ENCODE assay signal across 18 cellular contexts in the genomic region with DNA sequence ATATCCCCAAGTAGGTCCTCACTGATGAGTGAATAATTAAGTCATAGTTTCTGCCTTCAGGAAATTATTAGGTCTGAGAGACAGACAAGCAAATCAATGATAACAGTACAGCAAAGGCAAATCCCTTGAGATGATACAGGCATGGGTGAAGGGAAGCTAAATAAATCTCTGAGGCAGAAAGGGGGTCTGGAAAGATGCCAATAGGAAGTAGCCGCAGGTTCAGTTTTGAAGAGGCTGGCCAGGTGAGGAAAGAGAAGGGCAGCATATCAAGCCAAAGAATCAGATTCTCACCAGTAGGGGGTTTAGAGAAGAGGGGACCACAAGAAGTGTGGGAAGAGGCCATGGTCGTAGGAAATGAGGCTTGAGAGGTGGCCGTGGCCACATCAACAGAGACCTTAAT.
DNase-seq lines count a peak whose midpoint lies in the region; ATAC-seq and TF ChIP-seq lines count a peak whose summit lies in the region.
"Had no signal": no experiment of that assay in that cellular context is flagged by ENCODE, and none has a peak within 500 bp of the region (broad histone marks: within the 10 kb centered on the region; RNA-seq: fewer than 3 reads in every experiment).

No MANE protein-coding gene starts in this region.

- H3K27ac ChIP-seq in GM23338 (ENCODE audit: low read depth) (no peak overlapping the region), OCI-LY1 (ENCODE audit: low read depth, low read length, poor library complexity, severe bottlenecking) (no peak overlapping the region)
- H3K27ac ChIP-seq: KMS-11 had no signal

- H3K27me3 ChIP-seq in BE2C, result no peaks in the 10 kb centered on the region
- H3K27me3 ChIP-seq in GM23338 (ENCODE audit: insufficient read depth), result no peaks in the 10 kb centered on the region
- no peaks in the 10 kb centered on the region for H3K27me3 ChIP-seq in OCI-LY1 (ENCODE audit: insufficient read depth, low read length)
- H3K27me3 ChIP-seq: MG63 had no signal

- H3K9me2 ChIP-seq in GM23338 (ENCODE audit: insufficient read depth) (no peaks in the 10 kb centered on the region), OCI-LY1 (ENCODE audit: low read depth, low read length) (no peaks in the 10 kb centered on the region)

- H3F3A ChIP-seq in GM23338 (replicated peaks; ENCODE audit: low read depth), result no peaks in the 10 kb centered on the region
- no peaks in the 10 kb centered on the region for H3F3A ChIP-seq in OCI-LY1 (ENCODE audit: insufficient read depth, low read length)

- peaks cover 7% of the 10 kb centered on the region; the same call in 1 of the 2 replicates for H3K36me3 ChIP-seq in BE2C
- no peaks in the 10 kb centered on the region for H3K36me3 ChIP-seq in GM23338 (ENCODE audit: insufficient read depth)
- peaks cover 24% of the 10 kb centered on the region; the same call in 1 of the 2 replicates for H3K36me3 ChIP-seq in OCI-LY1 (ENCODE audit: insufficient read depth, low read length)
- H3K36me3 ChIP-seq: HAP-1, MG63 had no signal

- H3K9me3 Mint-ChIP-seq in GM23338, result no peaks in the 10 kb centered on the region
- H3K9me3 Mint-ChIP-seq in mesothelial cell of epicardium, result peaks cover 4% of the 10 kb centered on the region
- H3K9me3 Mint-ChIP-seq: T-helper 1 cell treated with Interleukin-12 subunit alpha and Interleukin-12 subunit beta and Interleukin-4 antibody, amounts not matched to agents 30 μg/mL and 1 μg/mL, for 36 hours had no signal

- no peaks in the 10 kb centered on the region for H3K4me1 ChIP-seq in BE2C
- H3K4me1 ChIP-seq in GM23338 (ENCODE audit: insufficient read depth), result peaks cover 8% of the 10 kb centered on the region; the same call in 1 of the 2 replicates
- peaks cover 9% of the 10 kb centered on the region for H3K4me1 ChIP-seq in OCI-LY1 (ENCODE audit: insufficient read depth, low read length, severe bottlenecking)

- TF ChIP-seq CTCF in BE2C (IDR thresholded peaks at IDR 0.05; ENCODE audit: low read depth, low read length) (0 out of 2 replicates have a peak, but pooled peaks have one; percentile 7), GM23338 (conservative IDR thresholded peaks at IDR 0.05; ENCODE audit: low read depth in 2 of 2) (peak; percentile 14 to 32; a peak in 2 of 4 replicates), OCI-LY1 (IDR thresholded peaks at IDR 0.05; ENCODE audit: low read length) (peak; percentile 37; the same call in 1 of the 2 replicates), mesothelial cell of epicardium (IDR thresholded peaks at IDR 0.05; ENCODE audit: unreplicated experiment) (no peak)

- H3K4me2 ChIP-seq in GM23338 (no peak overlapping the region), OCI-LY1 (ENCODE audit: low read length) (no peak overlapping the region)
- H3K4me2 ChIP-seq: KMS-11 had no signal

- no peaks in the 10 kb centered on the region for H3K9me3 ChIP-seq in BE2C
- no peaks in the 10 kb centered on the region for H3K9me3 ChIP-seq in OCI-LY1 (ENCODE audit: low read length)
- H3K9me3 ChIP-seq: HAP-1, MG63 had no signal

- no peak overlapping the region for H3K9ac ChIP-seq in OCI-LY1 (ENCODE audit: low read length)
- H3K9ac ChIP-seq: KMS-11 had no signal

- H3K27ac Mint-ChIP-seq in GM23338 (no peak overlapping the region), mesothelial cell of epicardium (peak overlapping the region; percentile 27)
- H3K27ac Mint-ChIP-seq: T-helper 1 cell treated with Interleukin-12 subunit alpha and Interleukin-12 subunit beta and Interleukin-4 antibody, amounts not matched to agents 30 μg/mL and 1 μg/mL, for 36 hours had no signal

- ATAC-seq in GM23338 (peak; percentile 49; the same call in 2 of the 3 replicates), GM21528 (IDR thresholded peaks at IDR 0.05; ENCODE audit: low FRiP score, unreplicated experiment) (no peak)

- no peak overlapping the region for H3K4me3 ChIP-seq in BE2C (ENCODE audit: low read depth, low read length)
- H3K4me3 ChIP-seq in GM23338, result no peak overlapping the region
- no peak overlapping the region for H3K4me3 ChIP-seq in OCI-LY1 (ENCODE audit: low read depth, low read length, poor library complexity, severe bottlenecking)
- H3K4me3 ChIP-seq: HAP-1, MG63 had no signal

- H4K20me1 ChIP-seq in GM23338 (replicated peaks; ENCODE audit: insufficient read depth), result peaks cover 19% of the 10 kb centered on the region
- no peaks in the 10 kb centered on the region for H4K20me1 ChIP-seq in OCI-LY1 (ENCODE audit: insufficient read depth, low read length)

- DNase-seq in BE2C (no peak), GM23338 (ENCODE audit: low spot score) (peak; percentile 52), mesothelial cell of epicardium (ENCODE audit: low spot score in 2 of 2, unreplicated experiment in 2 of 2) (no peak), amygdala (lab: John Stamatoyannopoulos, UW) (no peak), NCI-H226 (no peak), HPDE6-E6E7 (ENCODE audit: extremely low spot score) (no peak)
- DNase-seq: COR-L47, EL, MG63, NCI-H1092 treated with DMSO at 0.1 percent for 48 hours, NCI-H2171, NCI-H510A, SHP77 treated with DMSO at 0.1 percent for 48 hours had no signal

- no peaks in the 10 kb centered on the region for H3K27me3 Mint-ChIP-seq in GM23338 (ENCODE audit: insufficient read depth, low read depth, poor library complexity)
- no peaks in the 10 kb centered on the region for H3K27me3 Mint-ChIP-seq in mesothelial cell of epicardium (ENCODE audit: low read depth)

- H3K79me2 ChIP-seq in GM23338 (replicated peaks; ENCODE audit: insufficient read depth), result peaks cover 74% of the 10 kb centered on the region
- peaks cover 19% of the 10 kb centered on the region; the same call in 1 of the 2 replicates for H3K79me2 ChIP-seq in OCI-LY1 (ENCODE audit: insufficient read depth, low read length)

- H3K4me1 Mint-ChIP-seq in GM23338, result peaks cover 23% of the 10 kb centered on the region
- peaks cover 34% of the 10 kb centered on the region for H3K4me1 Mint-ChIP-seq in mesothelial cell of epicardium

- H3K4me3 Mint-ChIP-seq in GM23338 (no peak overlapping the region), mesothelial cell of epicardium (no peak overlapping the region)
- H3K4me3 Mint-ChIP-seq: T-helper 1 cell treated with Interleukin-12 subunit alpha and Interleukin-12 subunit beta and Interleukin-4 antibody, amounts not matched to agents 30 μg/mL and 1 μg/mL, for 36 hours had no signal

- H3K36me3 Mint-ChIP-seq in GM23338 (ENCODE audit: low read depth) (peaks cover 10% of the 10 kb centered on the region), mesothelial cell of epicardium (peaks cover 21% of the 10 kb centered on the region)

- no peak overlapping the region for H2AFZ ChIP-seq in GM23338
- no peak overlapping the region for H2AFZ ChIP-seq in OCI-LY1 (ENCODE audit: low read length)

TF ChIP-seq in GM23338, 12 proteins besides CTCF, POLR2A, EP300 and RAD21 (continues in another document):
- no peak for TF ChIP-seq POLR2AphosphoS5 (IDR thresholded peaks at IDR 0.05; ENCODE audit: low read depth)
- TF ChIP-seq JUNB (IDR thresholded peaks at IDR 0.05; ENCODE audit: unreplicated experiment), result no peak
- TF ChIP-seq ZNF114 (CRISPR knock-in tag; IDR thresholded peaks at IDR 0.05), result no peak
- no peak for TF ChIP-seq EZH2phosphoT487 (IDR thresholded peaks at IDR 0.05; ENCODE audit: unreplicated experiment)
- TF ChIP-seq, protein P1, sequence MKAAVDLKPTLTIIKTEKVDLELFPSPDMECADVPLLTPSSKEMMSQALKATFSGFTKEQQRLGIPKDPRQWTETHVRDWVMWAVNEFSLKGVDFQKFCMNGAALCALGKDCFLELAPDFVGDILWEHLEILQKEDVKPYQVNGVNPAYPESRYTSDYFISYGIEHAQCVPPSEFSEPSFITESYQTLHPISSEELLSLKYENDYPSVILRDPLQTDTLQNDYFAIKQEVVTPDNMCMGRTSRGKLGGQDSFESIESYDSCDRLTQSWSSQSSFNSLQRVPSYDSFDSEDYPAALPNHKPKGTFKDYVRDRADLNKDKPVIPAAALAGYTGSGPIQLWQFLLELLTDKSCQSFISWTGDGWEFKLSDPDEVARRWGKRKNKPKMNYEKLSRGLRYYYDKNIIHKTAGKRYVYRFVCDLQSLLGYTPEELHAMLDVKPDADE (IDR thresholded peaks at IDR 0.05), result no peak
- no peak for TF ChIP-seq NANOG (IDR thresholded peaks at IDR 0.05; ENCODE audit: borderline replicate concordance)
- TF ChIP-seq ZNF331 (CRISPR knock-in tag; IDR thresholded peaks at IDR 0.05; ENCODE audit: low read depth), result no peak
